In the genomic region with DNA sequence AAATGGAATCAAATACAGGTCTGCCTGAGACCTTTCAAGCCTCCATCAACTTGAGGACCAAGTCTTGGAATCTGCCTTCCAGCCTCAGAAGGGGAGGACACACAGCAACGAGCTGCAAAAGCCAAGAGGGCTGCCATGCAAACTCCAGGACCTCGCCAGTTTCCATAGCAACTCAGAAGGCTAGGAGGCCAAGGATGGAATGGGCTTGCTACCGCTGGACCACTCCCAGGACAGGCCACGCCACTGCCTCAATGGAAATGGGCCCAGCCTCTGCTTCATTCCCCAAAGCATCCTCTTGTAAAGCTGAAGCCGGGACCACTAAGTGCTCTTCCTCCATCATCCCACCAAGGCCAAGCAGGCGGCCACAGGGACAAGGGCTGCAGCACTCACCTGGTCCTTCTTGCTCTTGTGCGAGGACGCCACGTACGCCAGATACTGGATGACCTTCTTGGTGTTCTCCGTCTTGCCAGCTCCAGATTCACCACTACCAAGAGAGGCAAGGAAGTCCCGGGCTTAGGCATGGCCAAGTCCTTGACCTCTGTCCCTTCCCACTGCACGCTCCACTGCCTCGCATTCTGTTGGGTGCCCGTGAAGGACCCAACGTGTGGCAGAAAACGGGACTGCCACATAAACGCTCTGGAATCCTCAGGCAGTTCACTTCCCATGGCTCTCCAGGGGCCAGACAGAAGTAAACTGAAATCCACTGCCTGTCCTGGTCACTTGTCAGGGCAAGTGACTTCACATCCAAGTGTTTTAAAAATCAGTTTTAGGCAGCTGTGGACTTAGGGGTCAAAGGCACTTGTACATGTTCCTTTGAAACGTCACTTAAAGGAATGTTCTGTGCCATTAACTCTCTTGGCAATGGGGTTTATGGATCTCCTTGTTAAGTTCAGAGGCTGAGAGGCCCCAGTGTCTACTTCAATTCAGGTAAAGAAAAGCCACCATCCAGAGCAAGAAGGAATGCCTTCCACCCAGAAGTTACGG, we compare ENCODE assay signal across 11 cellular contexts.
A peak's percentile ranks its signal among the peaks of the same experiment; 100 is the strongest.
DNase-seq lines count a peak whose midpoint lies in the region; ATAC-seq and TF ChIP-seq lines count a peak whose summit lies in the region.
"Had no signal": no experiment of that assay in that cellular context is flagged by ENCODE, and none has a peak within 500 bp of the region (broad histone marks: within the 10 kb centered on the region; RNA-seq: fewer than 3 reads in every experiment).

No MANE protein-coding gene starts in this region.

- TF ChIP-seq CTCF in cardiac muscle cell (IDR thresholded peaks at IDR 0.05; ENCODE audit: low read depth, low read length) (no peak), dorsolateral prefrontal cortex (IDR thresholded peaks at IDR 0.05 in 54 of 56, conservative IDR thresholded peaks at IDR 0.05 in 2 of 56; ENCODE audit: low read depth in 1 of 56, partially characterized antibody in 56 of 56) (no peak), nephron progenitor cell (IDR thresholded peaks at IDR 0.05) (no peak), vagina (IDR thresholded peaks at IDR 0.05) (no peak)

- H3K4me3 ChIP-seq in cardiac muscle cell (no peak overlapping the region), dorsolateral prefrontal cortex (no peak overlapping the region), vagina (no peak overlapping the region)

- H3K27me3 Mint-ChIP-seq in nephron progenitor cell (ENCODE audit: low read depth, poor library complexity), result peaks cover 2% of the 10 kb centered on the region

- peaks cover 42% of the 10 kb centered on the region for H3K36me3 Mint-ChIP-seq in nephron progenitor cell (ENCODE audit: low read depth)

- no peaks in the 10 kb centered on the region for H3K9me3 ChIP-seq in cardiac muscle cell (ENCODE audit: low read depth)
- no peaks in the 10 kb centered on the region for H3K9me3 ChIP-seq in vagina

- intact Hi-C loops in Right ventricle myocardium superior (cut with DNase I), result no loop called here
- intact Hi-C loops in dorsolateral prefrontal cortex (cut with DNase I), result no loop called here
- intact Hi-C loops in vagina (cut with DNase I), result no loop called here

- DNase-seq in cardiac muscle cell (ENCODE audit: low read depth in 1 of 2, low spot score in 1 of 2), result no peak
- no peak for DNase-seq in Right ventricle myocardium superior
- no peak for DNase-seq in dorsolateral prefrontal cortex
- no peak for DNase-seq in nephron progenitor cell
- DNase-seq in vagina (ENCODE audit: extremely low spot score in 2 of 2), result no peak
- DNase-seq in iPS-NIHi7 (ENCODE audit: extremely low spot score), result no peak
- DNase-seq in NCI-H226, result no peak
- DNase-seq: amniotic stem cell, NCI-H1417 treated with DMSO at 0.1 percent for 48 hours had no signal

- TF ChIP-seq POLR2A in vagina (IDR thresholded peaks at IDR 0.05), result no peak

- H3K27me3 ChIP-seq in cardiac muscle cell (no peaks in the 10 kb centered on the region), dorsolateral prefrontal cortex (no peaks in the 10 kb centered on the region), vagina (no peaks in the 10 kb centered on the region)

- no peak overlapping the region for H3K4me3 Mint-ChIP-seq in nephron progenitor cell

- H3K4me1 ChIP-seq in cardiac muscle cell (ENCODE audit: low read depth) (peaks cover 63% of the 10 kb centered on the region), vagina (peaks cover 88% of the 10 kb centered on the region)

- H3K9me3 Mint-ChIP-seq in nephron progenitor cell, result no peaks in the 10 kb centered on the region

- ATAC-seq in Right ventricle myocardium superior (ENCODE audit: poor library complexity) (no peak), GM18867 (IDR thresholded peaks at IDR 0.05; ENCODE audit: unreplicated experiment) (no peak)

- peak overlapping the region; percentile 100 for H3K27ac ChIP-seq in cardiac muscle cell
- H3K27ac ChIP-seq in dorsolateral prefrontal cortex, result peak overlapping the region in 57 of 59 donors; percentile 18 to 99 (median 95)
- H3K27ac ChIP-seq in vagina, result peak overlapping the region; percentile 97
- H3K27ac ChIP-seq: C4-2B had no signal

- H3K27ac Mint-ChIP-seq in nephron progenitor cell, result peak overlapping the region; percentile 73

- H3K36me3 ChIP-seq in cardiac muscle cell (peaks cover 36% of the 10 kb centered on the region), vagina (peaks cover 0 to 43% of the 10 kb centered on the region in 2 donors)

- peaks cover 74% of the 10 kb centered on the region for H3K4me1 Mint-ChIP-seq in nephron progenitor cell
